Comparison of ENCODE assay signal across 24 cellular contexts in genomic region chr5:168788107-168788506, GRCh38.
"Had no signal": no experiment of that assay in that cellular context is flagged by ENCODE, and none has a peak within 500 bp of the region (broad histone marks: within the 10 kb centered on the region; RNA-seq: fewer than 3 reads in every experiment).

No MANE protein-coding gene starts in this region.

- H3K36me3 ChIP-seq: colonic mucosa, heart left ventricle, left lung, prostate gland, transverse colon, upper lobe of right lung had no signal

- H3K4me1 ChIP-seq: colonic mucosa, foreskin keratinocyte, gastroesophageal sphincter, heart left ventricle, left lung, prostate gland, transverse colon, vagina had no signal

- H3K27ac ChIP-seq: colonic mucosa, esophagus muscularis mucosa, foreskin keratinocyte, gastroesophageal sphincter, heart left ventricle, hepatocyte, left lung, prostate gland, right atrium auricular region, transverse colon, upper lobe of right lung, vagina had no signal

- H3K4me2 ChIP-seq: hepatocyte had no signal

- H2AFZ ChIP-seq: hepatocyte had no signal

- H3K27me3 ChIP-seq: colonic mucosa, esophagus muscularis mucosa, foreskin keratinocyte, gastroesophageal sphincter, heart left ventricle, hepatocyte, right atrium auricular region, transverse colon, upper lobe of right lung, vagina had no signal

- H3K79me2 ChIP-seq: hepatocyte had no signal

- H3K9me3 ChIP-seq: colonic mucosa, esophagus muscularis mucosa, gastroesophageal sphincter, heart left ventricle, left lung, prostate gland, right atrium auricular region, transverse colon, upper lobe of right lung, vagina had no signal

- H3K27ac Mint-ChIP-seq: dendritic cell treated with granulocyte-macrophage colony-stimulating factor and Interleukin-4, amounts not matched to agents 40 ng/mL and 50 ng/mL, for 4 days; naive thymus-derived CD4-positive, alpha-beta T cell; stimulated activated naive B cell treated with anti-CD40 and anti-IgM and Interleukin-4, amounts not matched to agents 10 μg/mL and 1 μg/mL and 100 μg/mL, for 72 hours; stimulated activated naive CD8-positive, alpha-beta T cell treated with anti-CD3 and anti-CD28 coated beads, Interleukin-15, Interleukin-2, amounts not matched to agents 100 ng/mL and 50 ng/mL, for 24 hours had no signal

- H3K4me3 ChIP-seq: colonic mucosa, esophagus muscularis mucosa, gastroesophageal sphincter, heart left ventricle, hepatocyte, left lung, prostate gland, right atrium auricular region, transverse colon, upper lobe of right lung, vagina had no signal

- H3K27me3 Mint-ChIP-seq: stimulated activated naive B cell treated with anti-CD40 and anti-IgM and Interleukin-4, amounts not matched to agents 10 μg/mL and 1 μg/mL and 100 μg/mL, for 72 hours had no signal

- ATAC-seq: foreskin keratinocyte; gastroesophageal sphincter; heart left ventricle; left cardiac atrium; left lung; naive thymus-derived CD4-positive, alpha-beta T cell; sciatic nerve; stimulated activated naive B cell treated with anti-CD40 and anti-IgM and Interleukin-4, amounts not matched to agents 10 μg/mL and 1 μg/mL and 100 μg/mL, for 72 hours; upper lobe of right lung had no signal

- H3K9me3 Mint-ChIP-seq: dendritic cell treated with granulocyte-macrophage colony-stimulating factor and Interleukin-4, amounts not matched to agents 40 ng/mL and 50 ng/mL, for 4 days; nephron; stimulated activated naive B cell treated with anti-CD40 and anti-IgM and Interleukin-4, amounts not matched to agents 10 μg/mL and 1 μg/mL and 100 μg/mL, for 72 hours; stimulated activated naive CD8-positive, alpha-beta T cell treated with anti-CD3 and anti-CD28 coated beads, Interleukin-15, Interleukin-2, amounts not matched to agents 100 ng/mL and 50 ng/mL, for 24 hours had no signal

- H3K4me3 Mint-ChIP-seq: dendritic cell treated with granulocyte-macrophage colony-stimulating factor and Interleukin-4, amounts not matched to agents 40 ng/mL and 50 ng/mL, for 4 days; naive thymus-derived CD4-positive, alpha-beta T cell; nephron; stimulated activated naive B cell treated with anti-CD40 and anti-IgM and Interleukin-4, amounts not matched to agents 10 μg/mL and 1 μg/mL and 100 μg/mL, for 72 hours; stimulated activated naive CD8-positive, alpha-beta T cell treated with anti-CD3 and anti-CD28 coated beads, Interleukin-15, Interleukin-2, amounts not matched to agents 100 ng/mL and 50 ng/mL, for 24 hours had no signal

- H3K36me3 Mint-ChIP-seq: naive thymus-derived CD4-positive, alpha-beta T cell; stimulated activated naive B cell treated with anti-CD40 and anti-IgM and Interleukin-4, amounts not matched to agents 10 μg/mL and 1 μg/mL and 100 μg/mL, for 72 hours had no signal

- H3K4me1 Mint-ChIP-seq: naive thymus-derived CD4-positive, alpha-beta T cell; stimulated activated naive B cell treated with anti-CD40 and anti-IgM and Interleukin-4, amounts not matched to agents 10 μg/mL and 1 μg/mL and 100 μg/mL, for 72 hours had no signal

- DNase-seq: colonic mucosa; effector CD8-positive, alpha-beta T cell; foreskin keratinocyte; heart left ventricle; left cardiac atrium; left lung; mesendoderm; midbrain; naive thymus-derived CD4-positive, alpha-beta T cell; nucleus accumbens; stimulated activated CD4-positive, alpha-beta T cell treated with anti-CD3 and anti-CD28 coated beads, Interleukin-4, amount 100 ng/mL, for 4 hours; stimulated activated naive B cell treated with anti-CD40 and anti-IgM and Interleukin-4, amounts not matched to agents 10 μg/mL and 1 μg/mL and 100 μg/mL, for 72 hours; transverse colon; upper lobe of right lung had no signal
